Comparison of ENCODE assay signal across 8 cellular contexts in genomic region chr9:64016246-64016645, GRCh38.
DNase-seq lines count a peak whose midpoint lies in the region; ATAC-seq and TF ChIP-seq lines count a peak whose summit lies in the region.
"Not testable (repeated sequence)": the region's sequence is repeated elsewhere in the genome, so short reads cannot be mapped to it uniquely, and the experiment has no call there.

No MANE protein-coding gene starts in this region.

- DNase-seq in A673 (ENCODE audit: low spot score); activated CD4-positive, alpha-beta memory T cell treated with anti-CD3 and anti-CD28 coated beads for 36 hours; fibroblast of pulmonary artery (ENCODE audit: low read depth); testis: not testable (repeated sequence)
- peak; percentile 43 to 67 for DNase-seq in SJCRH30
- DNase-seq in naive thymus-derived CD8-positive, alpha-beta T cell = peak in 2 of 10 donors; percentile 4 to 15

- H3K9me3 ChIP-seq in A673 (ENCODE audit: low read depth, low read length, poor library complexity, severe bottlenecking); SJCRH30 (replicated peaks); testis: not testable (repeated sequence)

- not testable (repeated sequence) for H3K27me3 Mint-ChIP-seq in activated CD4-positive, alpha-beta memory T cell treated with anti-CD3 and anti-CD28 coated beads for 36 hours; activated naive CD4-positive, alpha-beta T cell treated with anti-CD3 and anti-CD28 coated beads, Interleukin-2, amount 50 U/mL, for 24 hours; naive thymus-derived CD8-positive, alpha-beta T cell

- H3K4me1 ChIP-seq in A673 (ENCODE audit: insufficient read depth, low read length, poor library complexity, severe bottlenecking); SJCRH30; testis: not testable (repeated sequence)

- H3K27me3 ChIP-seq in A673 (replicated peaks; ENCODE audit: insufficient read depth, low read depth, low read length, poor library complexity); SJCRH30; testis: not testable (repeated sequence)

- H3K27ac Mint-ChIP-seq in activated CD4-positive, alpha-beta memory T cell treated with anti-CD3 and anti-CD28 coated beads for 36 hours; activated naive CD4-positive, alpha-beta T cell treated with anti-CD3 and anti-CD28 coated beads, Interleukin-2, amount 50 U/mL, for 24 hours: not testable (repeated sequence)
- H3K27ac Mint-ChIP-seq in naive thymus-derived CD8-positive, alpha-beta T cell = peak overlapping the region in 2 of 10 donors; percentile 5 to 59

- POLR2A ChIA-PET in A673 (lab: Charles Lee; ENCODE audit: low non-redundant PET); activated CD4-positive, alpha-beta memory T cell treated with anti-CD3 and anti-CD28 coated beads for 36 hours (lab: Charles Lee); naive thymus-derived CD8-positive, alpha-beta T cell (lab: Charles Lee): not testable (repeated sequence)

- H3K27ac ChIP-seq in A673 (ENCODE audit: low read depth, low read length, poor library complexity, severe bottlenecking) = peak overlapping the region; percentile 37
- H3K27ac ChIP-seq in SJCRH30, testis: not testable (repeated sequence)

- not testable (repeated sequence) for TF ChIP-seq CTCF in A673 (conservative IDR thresholded peaks at IDR 0.05; ENCODE audit: low read depth, low read length); fibroblast of pulmonary artery (IDR thresholded peaks at IDR 0.05; ENCODE audit: low read length, missing control alignments); testis (IDR thresholded peaks at IDR 0.05)

- not testable (repeated sequence) for BruUV-seq in A673 (replicated peaks; lab: Mats Ljungman, UMichigan)

- TF ChIP-seq POLR2A in testis (IDR thresholded peaks at IDR 0.05) = not testable (repeated sequence)

- H3K9me3 Mint-ChIP-seq in activated CD4-positive, alpha-beta memory T cell treated with anti-CD3 and anti-CD28 coated beads for 36 hours; activated naive CD4-positive, alpha-beta T cell treated with anti-CD3 and anti-CD28 coated beads, Interleukin-2, amount 50 U/mL, for 24 hours: not testable (repeated sequence)
- H3K9me3 Mint-ChIP-seq in naive thymus-derived CD8-positive, alpha-beta T cell = peaks cover 0 to 11% (median 4%) of the 10 kb centered on the region in 9 donors

- not testable (repeated sequence) for ATAC-seq in naive thymus-derived CD8-positive, alpha-beta T cell

- intact Hi-C loops in A673 (cut with micrococcal nuclease; ENCODE audit: unreplicated experiment); activated CD4-positive, alpha-beta memory T cell treated with anti-CD3 and anti-CD28 coated beads for 36 hours (cut with micrococcal nuclease); testis (cut with DNase I; ENCODE audit: low total_unique reads): not testable (repeated sequence)

- not testable (repeated sequence) for H3K36me3 Mint-ChIP-seq in activated CD4-positive, alpha-beta memory T cell treated with anti-CD3 and anti-CD28 coated beads for 36 hours; activated naive CD4-positive, alpha-beta T cell treated with anti-CD3 and anti-CD28 coated beads, Interleukin-2, amount 50 U/mL, for 24 hours; naive thymus-derived CD8-positive, alpha-beta T cell

- H3K36me3 ChIP-seq in A673 (ENCODE audit: insufficient read depth, low read length, poor library complexity, severe bottlenecking); SJCRH30; testis (ENCODE audit: low read depth, missing control alignments): not testable (repeated sequence)

- H3K4me3 ChIP-seq in A673 (ENCODE audit: low read depth, low read length, poor library complexity, severe bottlenecking) (peak overlapping the region; percentile 46), GM08714 (ENCODE audit: low read length) (peak overlapping the region; percentile 75; the same call in 1 of the 2 replicates), SJCRH30 (peak overlapping the region; percentile 55), fibroblast of pulmonary artery (replicated peaks; ENCODE audit: low read depth, low read length) (peak overlapping the region; percentile 40), testis (peak overlapping the region; percentile 41 to 58)

- not testable (repeated sequence) for H3K4me1 Mint-ChIP-seq in activated CD4-positive, alpha-beta memory T cell treated with anti-CD3 and anti-CD28 coated beads for 36 hours (ENCODE audit: low read depth); activated naive CD4-positive, alpha-beta T cell treated with anti-CD3 and anti-CD28 coated beads, Interleukin-2, amount 50 U/mL, for 24 hours; naive thymus-derived CD8-positive, alpha-beta T cell

- CTCF ChIA-PET in A673 (lab: Charles Lee); activated CD4-positive, alpha-beta memory T cell treated with anti-CD3 and anti-CD28 coated beads for 36 hours (lab: Charles Lee): not testable (repeated sequence)

- H3K4me3 Mint-ChIP-seq in activated CD4-positive, alpha-beta memory T cell treated with anti-CD3 and anti-CD28 coated beads for 36 hours = peak overlapping the region; percentile 35
- peak overlapping the region; percentile 82 for H3K4me3 Mint-ChIP-seq in activated naive CD4-positive, alpha-beta T cell treated with anti-CD3 and anti-CD28 coated beads, Interleukin-2, amount 50 U/mL, for 24 hours
- H3K4me3 Mint-ChIP-seq in naive thymus-derived CD8-positive, alpha-beta T cell = peak overlapping the region in 6 of 10 donors; percentile 39 to 73 (median 58)

- 32 to 35% methylated on average over 23 to 31 of the region's 31 CpGs for WGBS in testis, 2 donors
